Comparison of ENCODE assay signal across 31 cellular contexts in the genomic region with DNA sequence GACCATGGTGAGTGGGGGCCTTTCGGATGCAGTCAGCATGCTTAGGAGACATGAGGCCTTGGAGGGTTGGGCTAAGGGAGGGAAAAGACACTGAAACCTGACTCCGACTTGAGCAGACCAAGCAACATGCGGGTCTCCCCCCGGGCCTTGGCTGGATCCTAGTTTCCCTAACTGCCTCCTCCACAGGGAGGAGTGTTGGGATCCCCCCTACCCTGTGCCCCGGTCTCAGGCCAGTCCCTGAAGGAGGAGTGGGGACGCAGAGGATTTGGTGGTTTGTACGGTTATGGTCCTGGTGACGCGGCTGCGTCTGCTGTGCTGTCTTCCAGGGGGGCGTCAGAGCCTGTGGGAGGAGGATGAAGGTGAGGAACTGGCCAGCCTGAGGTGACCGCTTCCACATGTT. TPM values are rescaled to one million over a fixed set of nuclear protein-coding genes. Genes with fewer than 3 reads are reported as not detected.
"Had no signal": no experiment of that assay in that cellular context is flagged by ENCODE, and none has a peak within 500 bp of the region (broad histone marks: within the 10 kb centered on the region; RNA-seq: fewer than 3 reads in every experiment).

No MANE protein-coding gene starts in this region.

- H3K27ac ChIP-seq: colonic mucosa, esophagus muscularis mucosa, foreskin keratinocyte, heart right ventricle, neutrophil, pancreas, right lobe of liver, stomach, thyroid gland, vagina had no signal

- H3K4me3 Mint-ChIP-seq: dendritic cell treated with granulocyte-macrophage colony-stimulating factor and Interleukin-4, amounts not matched to agents 40 ng/mL and 50 ng/mL, for 4 days; memory B cell; naive B cell; stimulated activated effector memory CD8-positive, alpha-beta T cell treated with anti-CD3 and anti-CD28 coated beads, Interleukin-12 subunit alpha, Interleukin-12 subunit beta, amount 100 ng/mL, for 72 hours had no signal

- H3K4me3 ChIP-seq: colonic mucosa, esophagus muscularis mucosa, heart right ventricle, lung, pancreas, right lobe of liver, smooth muscle cell, stomach, thyroid gland, vagina had no signal

- H3K4me1 Mint-ChIP-seq: naive B cell; stimulated activated effector memory CD8-positive, alpha-beta T cell treated with anti-CD3 and anti-CD28 coated beads, Interleukin-12 subunit alpha, Interleukin-12 subunit beta, amount 100 ng/mL, for 72 hours had no signal

- DNase-seq: colonic mucosa; effector memory CD4-positive, alpha-beta T cell; foreskin keratinocyte; glutamatergic neuron; heart right ventricle; hippocampal formation; naive B cell; pancreas; right lobe of liver; stimulated activated CD4-positive, alpha-beta T cell treated with anti-CD3 and anti-CD28 coated beads, Interleukin-2, amount 100 ng/mL, for 24 hours; stimulated activated CD4-positive, alpha-beta T cell treated with anti-CD3 and anti-CD28 coated beads, Interleukin-4, amount 100 ng/mL, for 24 hours; stimulated activated naive CD4-positive, alpha-beta T cell treated with Interleukin-2 at 50 U/mL for 16 hours; stomach; thyroid gland; trophoblast cell had no signal

- H3K9me3 Mint-ChIP-seq: dendritic cell treated with granulocyte-macrophage colony-stimulating factor and Interleukin-4, amounts not matched to agents 40 ng/mL and 50 ng/mL, for 4 days; memory B cell; stimulated activated effector memory CD8-positive, alpha-beta T cell treated with anti-CD3 and anti-CD28 coated beads, Interleukin-12 subunit alpha, Interleukin-12 subunit beta, amount 100 ng/mL, for 72 hours had no signal

- ATAC-seq: foreskin keratinocyte; heart right ventricle; left lobe of liver; pancreas; right lobe of liver; stimulated activated effector memory CD8-positive, alpha-beta T cell treated with anti-CD3 and anti-CD28 coated beads, Interleukin-12 subunit alpha, Interleukin-12 subunit beta, amount 100 ng/mL, for 72 hours had no signal

- H3K27me3 ChIP-seq: colonic mucosa, esophagus muscularis mucosa, heart right ventricle, pancreas, right lobe of liver, thyroid gland, vagina had no signal

- H3K4me1 ChIP-seq: colonic mucosa, foreskin keratinocyte, pancreas, right lobe of liver, thyroid gland, vagina had no signal

- H3K27ac Mint-ChIP-seq: dendritic cell treated with granulocyte-macrophage colony-stimulating factor and Interleukin-4, amounts not matched to agents 40 ng/mL and 50 ng/mL, for 4 days; memory B cell; naive B cell; progenitor cell of endocrine pancreas; stimulated activated effector memory CD8-positive, alpha-beta T cell treated with anti-CD3 and anti-CD28 coated beads, Interleukin-12 subunit alpha, Interleukin-12 subunit beta, amount 100 ng/mL, for 72 hours had no signal

- H3K36me3 Mint-ChIP-seq: stimulated activated effector memory CD8-positive, alpha-beta T cell treated with anti-CD3 and anti-CD28 coated beads, Interleukin-12 subunit alpha, Interleukin-12 subunit beta, amount 100 ng/mL, for 72 hours had no signal

- H3K9me3 ChIP-seq: colonic mucosa, esophagus muscularis mucosa, heart right ventricle, neutrophil, pancreas, right lobe of liver, stomach, thyroid gland, vagina had no signal

RNA-seq across cellular contexts. Expression of gene LRRC71, which starts 15.3 kb away (rescaled TPM):
- total RNA-seq: colonic mucosa, epithelial cell of proximal tubule, esophagus muscularis mucosa, fibroblast of lung, foreskin keratinocyte, left lobe of liver, liver, mononuclear cell, omental fat pad, pancreas, progenitor cell of endocrine pancreas, smooth muscle cell, thyroid gland, ureter, vagina had no signal

RNA-seq across cellular contexts. Expression of gene PEAR1, which starts 42.2 kb away (rescaled TPM):
- total RNA-seq: progenitor cell of endocrine pancreas had no signal
